Comparison of ENCODE assay signal across 1 cellular context in the genomic region with DNA sequence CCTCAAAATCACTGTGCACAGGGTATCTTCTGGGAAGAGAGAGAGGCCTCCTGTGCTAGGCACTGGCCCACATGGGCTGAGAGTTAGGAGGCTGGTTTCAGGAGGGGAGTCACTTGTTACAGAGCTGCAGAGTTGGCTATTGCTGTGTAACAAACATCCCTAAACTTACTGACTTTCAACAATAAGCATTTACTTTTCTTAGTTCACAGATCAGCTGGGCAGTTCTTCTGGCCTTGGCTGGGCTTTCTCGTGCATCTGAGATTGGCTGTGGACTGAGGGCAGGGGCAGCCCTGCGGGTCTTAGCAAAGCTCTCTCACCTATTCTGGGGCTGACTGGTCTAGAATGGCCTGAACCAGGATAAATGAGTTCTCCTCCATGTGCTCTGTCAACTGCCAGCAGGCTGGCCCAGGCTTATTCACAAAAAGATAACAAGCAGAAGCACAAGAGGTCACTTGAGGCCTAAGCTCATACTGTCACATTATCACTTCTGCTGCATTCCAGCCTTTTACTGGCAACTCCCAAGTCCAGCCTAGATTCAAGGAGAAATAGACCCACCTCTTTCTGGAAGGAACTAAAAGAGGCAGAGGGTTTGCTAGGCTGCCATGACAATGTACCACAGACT.
TF ChIP-seq lines count a peak whose summit lies in the region.

No MANE protein-coding gene starts in this region.

TF ChIP-seq in K562, 482 proteins besides CTCF, POLR2A, EP300 and RAD21 (continues in another document):
- TF ChIP-seq TEAD1 (CRISPR knock-in tag; IDR thresholded peaks at IDR 0.05) (peak in 1 of 2 experiments; percentile 36; a peak in 1 of 4 replicates), MYC (IDR thresholded peaks at IDR 0.05; ENCODE audit: low read depth, low read length) (peak; percentile 66), MYC (CRISPR knock-in tag; IDR thresholded peaks at IDR 0.05; ENCODE audit: borderline replicate concordance, low read depth) (no peak), CBFA2T2 (conservative IDR thresholded peaks at IDR 0.05) (peak; percentile 12; the same call in 1 of the 2 replicates), HEY1 (CRISPR knock-in tag; IDR thresholded peaks at IDR 0.05; ENCODE audit: borderline replicate concordance) (no peak), MAFG (tag; conservative IDR thresholded peaks at IDR 0.05) (no peak), CREB1 (IDR thresholded peaks at IDR 0.05) (no peak), CREB1 (CRISPR knock-in tag; IDR thresholded peaks at IDR 0.05) (0 out of 2 replicates have a peak, but pooled peaks have one; percentile 20), RBM25 (IDR thresholded peaks at IDR 0.05; ENCODE audit: low read depth, low read length, severe bottlenecking) (peak; percentile 59), BCOR (IDR thresholded peaks at IDR 0.05) (peak; percentile 72), TEAD2 (tag; IDR thresholded peaks at IDR 0.05) (peak; percentile 66), JUND (IDR thresholded peaks at IDR 0.05; ENCODE audit: borderline replicate concordance, low read depth, low read length) (no peak), JUND (tag; IDR thresholded peaks at IDR 0.05; ENCODE audit: borderline replicate concordance, low read depth, low read length) (0 out of 3 replicates have a peak, but pooled peaks have one; percentile 17), CBX1 (IDR thresholded peaks at IDR 0.05; ENCODE audit: low read depth) (0 out of 2 replicates have a peak, but pooled peaks have one; percentile 29), TRIM28 (IDR thresholded peaks at IDR 0.05) (peak; percentile 66), KDM1A (IDR thresholded peaks at IDR 0.05) (peak in 1 of 2 experiments; percentile 53; a peak in 1 of 4 replicates), CBFA2T3 (IDR thresholded peaks at IDR 0.05) (0 out of 2 replicates have a peak, but pooled peaks have one; percentile 42), XRCC3 (IDR thresholded peaks at IDR 0.05) (0 out of 2 replicates have a peak, but pooled peaks have one; percentile 48), ZNF699 (CRISPR knock-in tag; IDR thresholded peaks at IDR 0.05; ENCODE audit: insufficient replicate concordance) (no peak)
- TF ChIP-seq, protein P1, sequence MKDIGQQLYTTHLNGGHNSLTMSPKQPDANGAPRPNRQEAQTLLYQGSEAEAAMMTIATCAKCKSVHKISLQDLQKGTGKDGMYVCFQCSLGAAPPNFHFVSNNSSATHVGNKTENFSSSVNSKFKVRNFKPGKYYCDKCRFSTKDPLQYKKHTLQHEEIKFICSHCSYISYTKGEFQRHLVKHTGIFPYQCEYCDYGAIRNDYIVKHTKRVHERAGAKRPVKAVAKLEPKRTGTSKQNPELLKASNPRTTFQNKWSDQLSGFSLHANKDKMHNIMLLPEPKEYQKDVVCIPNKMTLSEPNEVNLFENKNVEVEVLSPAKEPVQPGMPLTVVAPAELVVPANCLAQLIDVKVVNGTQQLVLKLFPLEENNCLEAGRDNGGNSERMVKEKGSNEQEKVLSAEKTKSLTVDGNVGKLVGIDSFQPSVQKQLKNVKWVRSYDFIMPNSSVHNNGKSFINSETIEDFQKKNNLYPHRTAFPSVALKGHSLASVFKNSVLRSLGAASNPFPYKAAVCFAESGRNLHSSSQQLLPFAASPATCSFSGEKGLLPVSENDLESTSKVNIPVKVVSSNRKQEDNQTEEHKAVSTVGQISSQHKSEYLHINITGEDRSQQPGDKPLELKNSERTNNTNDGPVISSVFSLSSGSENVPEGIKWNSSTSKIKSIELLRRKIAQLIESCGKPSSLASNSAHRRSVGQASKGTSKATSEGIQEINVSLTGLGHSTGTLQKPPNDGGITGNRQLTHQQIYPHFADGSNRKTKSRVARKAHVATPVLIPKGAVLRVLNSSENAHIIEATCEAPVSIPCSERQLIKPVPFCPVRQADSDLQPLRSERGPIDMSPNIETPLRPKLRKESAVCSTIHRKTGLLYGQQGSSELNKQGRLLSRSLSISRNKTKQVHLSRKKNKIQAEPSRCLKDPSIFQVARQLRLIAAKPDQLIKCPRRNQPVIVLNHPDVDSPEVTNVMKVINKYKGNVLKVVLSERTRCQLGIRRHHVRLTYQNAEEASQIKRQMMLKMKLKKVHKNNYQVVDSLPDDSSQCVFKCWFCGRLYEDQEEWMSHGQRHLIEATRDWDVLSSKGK (CRISPR knock-in tag; IDR thresholded peaks at IDR 0.05), result no peak
- TF ChIP-seq, protein P2, sequence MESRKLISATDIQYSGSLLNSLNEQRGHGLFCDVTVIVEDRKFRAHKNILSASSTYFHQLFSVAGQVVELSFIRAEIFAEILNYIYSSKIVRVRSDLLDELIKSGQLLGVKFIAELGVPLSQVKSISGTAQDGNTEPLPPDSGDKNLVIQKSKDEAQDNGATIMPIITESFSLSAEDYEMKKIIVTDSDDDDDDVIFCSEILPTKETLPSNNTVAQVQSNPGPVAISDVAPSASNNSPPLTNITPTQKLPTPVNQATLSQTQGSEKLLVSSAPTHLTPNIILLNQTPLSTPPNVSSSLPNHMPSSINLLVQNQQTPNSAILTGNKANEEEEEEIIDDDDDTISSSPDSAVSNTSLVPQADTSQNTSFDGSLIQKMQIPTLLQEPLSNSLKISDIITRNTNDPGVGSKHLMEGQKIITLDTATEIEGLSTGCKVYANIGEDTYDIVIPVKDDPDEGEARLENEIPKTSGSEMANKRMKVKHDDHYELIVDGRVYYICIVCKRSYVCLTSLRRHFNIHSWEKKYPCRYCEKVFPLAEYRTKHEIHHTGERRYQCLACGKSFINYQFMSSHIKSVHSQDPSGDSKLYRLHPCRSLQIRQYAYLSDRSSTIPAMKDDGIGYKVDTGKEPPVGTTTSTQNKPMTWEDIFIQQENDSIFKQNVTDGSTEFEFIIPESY (CRISPR knock-in tag; IDR thresholded peaks at IDR 0.05), result 0 out of 2 replicates have a peak, but pooled peaks have one; percentile 23
- TF ChIP-seq, protein P3, sequence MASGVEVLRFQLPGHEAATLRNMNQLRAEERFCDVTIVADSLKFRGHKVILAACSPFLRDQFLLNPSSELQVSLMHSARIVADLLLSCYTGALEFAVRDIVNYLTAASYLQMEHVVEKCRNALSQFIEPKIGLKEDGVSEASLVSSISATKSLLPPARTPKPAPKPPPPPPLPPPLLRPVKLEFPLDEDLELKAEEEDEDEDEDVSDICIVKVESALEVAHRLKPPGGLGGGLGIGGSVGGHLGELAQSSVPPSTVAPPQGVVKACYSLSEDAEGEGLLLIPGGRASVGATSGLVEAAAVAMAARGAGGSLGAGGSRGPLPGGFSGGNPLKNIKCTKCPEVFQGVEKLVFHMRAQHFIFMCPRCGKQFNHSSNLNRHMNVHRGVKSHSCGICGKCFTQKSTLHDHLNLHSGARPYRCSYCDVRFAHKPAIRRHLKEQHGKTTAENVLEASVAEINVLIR (CRISPR knock-in tag; IDR thresholded peaks at IDR 0.05), result no peak
- TF ChIP-seq, protein P4, sequence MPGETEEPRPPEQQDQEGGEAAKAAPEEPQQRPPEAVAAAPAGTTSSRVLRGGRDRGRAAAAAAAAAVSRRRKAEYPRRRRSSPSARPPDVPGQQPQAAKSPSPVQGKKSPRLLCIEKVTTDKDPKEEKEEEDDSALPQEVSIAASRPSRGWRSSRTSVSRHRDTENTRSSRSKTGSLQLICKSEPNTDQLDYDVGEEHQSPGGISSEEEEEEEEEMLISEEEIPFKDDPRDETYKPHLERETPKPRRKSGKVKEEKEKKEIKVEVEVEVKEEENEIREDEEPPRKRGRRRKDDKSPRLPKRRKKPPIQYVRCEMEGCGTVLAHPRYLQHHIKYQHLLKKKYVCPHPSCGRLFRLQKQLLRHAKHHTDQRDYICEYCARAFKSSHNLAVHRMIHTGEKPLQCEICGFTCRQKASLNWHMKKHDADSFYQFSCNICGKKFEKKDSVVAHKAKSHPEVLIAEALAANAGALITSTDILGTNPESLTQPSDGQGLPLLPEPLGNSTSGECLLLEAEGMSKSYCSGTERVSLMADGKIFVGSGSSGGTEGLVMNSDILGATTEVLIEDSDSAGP (CRISPR knock-in tag; IDR thresholded peaks at IDR 0.05), result no peak
- TF ChIP-seq, protein P5, sequence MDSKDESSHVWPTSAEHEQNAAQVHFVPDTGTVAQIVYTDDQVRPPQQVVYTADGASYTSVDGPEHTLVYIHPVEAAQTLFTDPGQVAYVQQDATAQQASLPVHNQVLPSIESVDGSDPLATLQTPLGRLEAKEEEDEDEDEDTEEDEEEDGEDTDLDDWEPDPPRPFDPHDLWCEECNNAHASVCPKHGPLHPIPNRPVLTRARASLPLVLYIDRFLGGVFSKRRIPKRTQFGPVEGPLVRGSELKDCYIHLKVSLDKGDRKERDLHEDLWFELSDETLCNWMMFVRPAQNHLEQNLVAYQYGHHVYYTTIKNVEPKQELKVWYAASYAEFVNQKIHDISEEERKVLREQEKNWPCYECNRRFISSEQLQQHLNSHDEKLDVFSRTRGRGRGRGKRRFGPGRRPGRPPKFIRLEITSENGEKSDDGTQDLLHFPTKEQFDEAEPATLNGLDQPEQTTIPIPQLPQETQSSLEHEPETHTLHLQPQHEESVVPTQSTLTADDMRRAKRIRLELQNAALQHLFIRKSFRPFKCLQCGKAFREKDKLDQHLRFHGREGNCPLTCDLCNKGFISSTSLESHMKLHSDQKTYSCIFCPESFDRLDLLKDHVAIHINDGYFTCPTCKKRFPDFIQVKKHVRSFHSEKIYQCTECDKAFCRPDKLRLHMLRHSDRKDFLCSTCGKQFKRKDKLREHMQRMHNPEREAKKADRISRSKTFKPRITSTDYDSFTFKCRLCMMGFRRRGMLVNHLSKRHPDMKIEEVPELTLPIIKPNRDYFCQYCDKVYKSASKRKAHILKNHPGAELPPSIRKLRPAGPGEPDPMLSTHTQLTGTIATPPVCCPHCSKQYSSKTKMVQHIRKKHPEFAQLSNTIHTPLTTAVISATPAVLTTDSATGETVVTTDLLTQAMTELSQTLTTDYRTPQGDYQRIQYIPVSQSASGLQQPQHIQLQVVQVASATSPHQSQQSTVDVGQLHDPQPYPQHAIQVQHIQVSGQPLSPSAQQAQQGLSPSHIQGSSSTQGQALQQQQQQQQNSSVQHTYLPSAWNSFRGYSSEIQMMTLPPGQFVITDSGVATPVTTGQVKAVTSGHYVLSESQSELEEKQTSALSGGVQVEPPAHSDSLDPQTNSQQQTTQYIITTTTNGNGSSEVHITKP (IDR thresholded peaks at IDR 0.05; ENCODE audit: partially characterized antibody), result peak; percentile 57
- TF ChIP-seq, protein P6, sequence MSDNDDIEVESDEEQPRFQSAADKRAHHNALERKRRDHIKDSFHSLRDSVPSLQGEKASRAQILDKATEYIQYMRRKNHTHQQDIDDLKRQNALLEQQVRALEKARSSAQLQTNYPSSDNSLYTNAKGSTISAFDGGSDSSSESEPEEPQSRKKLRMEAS (CRISPR knock-in tag; IDR thresholded peaks at IDR 0.05), result peak; percentile 71; the same call in 1 of the 2 replicates
- TF ChIP-seq, protein P7, sequence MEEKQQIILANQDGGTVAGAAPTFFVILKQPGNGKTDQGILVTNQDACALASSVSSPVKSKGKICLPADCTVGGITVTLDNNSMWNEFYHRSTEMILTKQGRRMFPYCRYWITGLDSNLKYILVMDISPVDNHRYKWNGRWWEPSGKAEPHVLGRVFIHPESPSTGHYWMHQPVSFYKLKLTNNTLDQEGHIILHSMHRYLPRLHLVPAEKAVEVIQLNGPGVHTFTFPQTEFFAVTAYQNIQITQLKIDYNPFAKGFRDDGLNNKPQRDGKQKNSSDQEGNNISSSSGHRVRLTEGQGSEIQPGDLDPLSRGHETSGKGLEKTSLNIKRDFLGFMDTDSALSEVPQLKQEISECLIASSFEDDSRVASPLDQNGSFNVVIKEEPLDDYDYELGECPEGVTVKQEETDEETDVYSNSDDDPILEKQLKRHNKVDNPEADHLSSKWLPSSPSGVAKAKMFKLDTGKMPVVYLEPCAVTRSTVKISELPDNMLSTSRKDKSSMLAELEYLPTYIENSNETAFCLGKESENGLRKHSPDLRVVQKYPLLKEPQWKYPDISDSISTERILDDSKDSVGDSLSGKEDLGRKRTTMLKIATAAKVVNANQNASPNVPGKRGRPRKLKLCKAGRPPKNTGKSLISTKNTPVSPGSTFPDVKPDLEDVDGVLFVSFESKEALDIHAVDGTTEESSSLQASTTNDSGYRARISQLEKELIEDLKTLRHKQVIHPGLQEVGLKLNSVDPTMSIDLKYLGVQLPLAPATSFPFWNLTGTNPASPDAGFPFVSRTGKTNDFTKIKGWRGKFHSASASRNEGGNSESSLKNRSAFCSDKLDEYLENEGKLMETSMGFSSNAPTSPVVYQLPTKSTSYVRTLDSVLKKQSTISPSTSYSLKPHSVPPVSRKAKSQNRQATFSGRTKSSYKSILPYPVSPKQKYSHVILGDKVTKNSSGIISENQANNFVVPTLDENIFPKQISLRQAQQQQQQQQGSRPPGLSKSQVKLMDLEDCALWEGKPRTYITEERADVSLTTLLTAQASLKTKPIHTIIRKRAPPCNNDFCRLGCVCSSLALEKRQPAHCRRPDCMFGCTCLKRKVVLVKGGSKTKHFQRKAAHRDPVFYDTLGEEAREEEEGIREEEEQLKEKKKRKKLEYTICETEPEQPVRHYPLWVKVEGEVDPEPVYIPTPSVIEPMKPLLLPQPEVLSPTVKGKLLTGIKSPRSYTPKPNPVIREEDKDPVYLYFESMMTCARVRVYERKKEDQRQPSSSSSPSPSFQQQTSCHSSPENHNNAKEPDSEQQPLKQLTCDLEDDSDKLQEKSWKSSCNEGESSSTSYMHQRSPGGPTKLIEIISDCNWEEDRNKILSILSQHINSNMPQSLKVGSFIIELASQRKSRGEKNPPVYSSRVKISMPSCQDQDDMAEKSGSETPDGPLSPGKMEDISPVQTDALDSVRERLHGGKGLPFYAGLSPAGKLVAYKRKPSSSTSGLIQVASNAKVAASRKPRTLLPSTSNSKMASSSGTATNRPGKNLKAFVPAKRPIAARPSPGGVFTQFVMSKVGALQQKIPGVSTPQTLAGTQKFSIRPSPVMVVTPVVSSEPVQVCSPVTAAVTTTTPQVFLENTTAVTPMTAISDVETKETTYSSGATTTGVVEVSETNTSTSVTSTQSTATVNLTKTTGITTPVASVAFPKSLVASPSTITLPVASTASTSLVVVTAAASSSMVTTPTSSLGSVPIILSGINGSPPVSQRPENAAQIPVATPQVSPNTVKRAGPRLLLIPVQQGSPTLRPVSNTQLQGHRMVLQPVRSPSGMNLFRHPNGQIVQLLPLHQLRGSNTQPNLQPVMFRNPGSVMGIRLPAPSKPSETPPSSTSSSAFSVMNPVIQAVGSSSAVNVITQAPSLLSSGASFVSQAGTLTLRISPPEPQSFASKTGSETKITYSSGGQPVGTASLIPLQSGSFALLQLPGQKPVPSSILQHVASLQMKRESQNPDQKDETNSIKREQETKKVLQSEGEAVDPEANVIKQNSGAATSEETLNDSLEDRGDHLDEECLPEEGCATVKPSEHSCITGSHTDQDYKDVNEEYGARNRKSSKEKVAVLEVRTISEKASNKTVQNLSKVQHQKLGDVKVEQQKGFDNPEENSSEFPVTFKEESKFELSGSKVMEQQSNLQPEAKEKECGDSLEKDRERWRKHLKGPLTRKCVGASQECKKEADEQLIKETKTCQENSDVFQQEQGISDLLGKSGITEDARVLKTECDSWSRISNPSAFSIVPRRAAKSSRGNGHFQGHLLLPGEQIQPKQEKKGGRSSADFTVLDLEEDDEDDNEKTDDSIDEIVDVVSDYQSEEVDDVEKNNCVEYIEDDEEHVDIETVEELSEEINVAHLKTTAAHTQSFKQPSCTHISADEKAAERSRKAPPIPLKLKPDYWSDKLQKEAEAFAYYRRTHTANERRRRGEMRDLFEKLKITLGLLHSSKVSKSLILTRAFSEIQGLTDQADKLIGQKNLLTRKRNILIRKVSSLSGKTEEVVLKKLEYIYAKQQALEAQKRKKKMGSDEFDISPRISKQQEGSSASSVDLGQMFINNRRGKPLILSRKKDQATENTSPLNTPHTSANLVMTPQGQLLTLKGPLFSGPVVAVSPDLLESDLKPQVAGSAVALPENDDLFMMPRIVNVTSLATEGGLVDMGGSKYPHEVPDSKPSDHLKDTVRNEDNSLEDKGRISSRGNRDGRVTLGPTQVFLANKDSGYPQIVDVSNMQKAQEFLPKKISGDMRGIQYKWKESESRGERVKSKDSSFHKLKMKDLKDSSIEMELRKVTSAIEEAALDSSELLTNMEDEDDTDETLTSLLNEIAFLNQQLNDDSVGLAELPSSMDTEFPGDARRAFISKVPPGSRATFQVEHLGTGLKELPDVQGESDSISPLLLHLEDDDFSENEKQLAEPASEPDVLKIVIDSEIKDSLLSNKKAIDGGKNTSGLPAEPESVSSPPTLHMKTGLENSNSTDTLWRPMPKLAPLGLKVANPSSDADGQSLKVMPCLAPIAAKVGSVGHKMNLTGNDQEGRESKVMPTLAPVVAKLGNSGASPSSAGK (IDR thresholded peaks at IDR 0.05), result peak; percentile 97
